In the genomic region with DNA sequence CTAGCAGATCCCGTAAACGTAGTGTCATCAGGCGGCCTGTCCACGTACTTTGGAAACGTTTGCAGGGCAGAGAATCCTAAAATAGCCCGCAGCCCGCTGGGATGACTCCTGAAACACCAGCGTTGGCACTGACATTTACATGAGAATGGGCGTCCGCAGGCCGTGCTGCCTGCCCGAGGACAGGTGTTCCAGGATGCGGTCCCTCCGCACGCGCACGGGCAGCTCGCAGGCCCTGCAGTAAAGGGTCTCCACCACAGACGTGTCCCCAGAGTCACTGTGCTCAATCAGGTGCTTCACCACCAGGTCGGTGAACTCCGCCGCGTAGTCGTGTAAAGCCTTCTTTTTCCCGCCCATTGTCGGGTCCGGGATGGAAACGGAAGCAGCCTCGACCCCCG, we compare ENCODE assay signal across 9 cellular contexts. TPM values are rescaled to one million over a fixed set of nuclear protein-coding genes. Genes with fewer than 3 reads are reported as not detected.
DNase-seq lines count a peak whose midpoint lies in the region; ATAC-seq, FAIRE-seq and TF ChIP-seq lines count a peak whose summit lies in the region.
"Had no signal": no experiment of that assay in that cellular context is flagged by ENCODE, and none has a peak within 500 bp of the region (broad histone marks: within the 10 kb centered on the region; RNA-seq: fewer than 3 reads in every experiment).

No MANE protein-coding gene starts in this region.

- peak overlapping the region; percentile 77 for H3K4me3 Mint-ChIP-seq in activated naive CD8-positive, alpha-beta T cell treated with anti-CD3 and anti-CD28 coated beads, Interleukin-2, amount 10 ng/mL, durations not matched to agents 7 days and 5 days

- H3K4me3 ChIP-seq in thoracic aorta = peak overlapping the region; percentile 83

- no peak for ATAC-seq in activated naive CD8-positive, alpha-beta T cell treated with anti-CD3 and anti-CD28 coated beads, Interleukin-2, amount 10 ng/mL, durations not matched to agents 7 days and 5 days (ENCODE audit: low read depth)
- no peak for ATAC-seq in thoracic aorta (ENCODE audit: insufficient number of reproducible peaks, low FRiP score, low read depth)
- no peak for ATAC-seq in HG02623 (IDR thresholded peaks at IDR 0.05; ENCODE audit: unreplicated experiment)

- POLR2A ChIA-PET in activated naive CD8-positive, alpha-beta T cell treated with anti-CD3 and anti-CD28 coated beads, Interleukin-2, amount 10 ng/mL, durations not matched to agents 7 days and 5 days (lab: Charles Lee) = no interaction called here

- H3K27ac Mint-ChIP-seq in activated naive CD8-positive, alpha-beta T cell treated with anti-CD3 and anti-CD28 coated beads, Interleukin-2, amount 10 ng/mL, durations not matched to agents 7 days and 5 days = peak overlapping the region; percentile 71

- peaks cover 12% of the 10 kb centered on the region for H3K36me3 ChIP-seq in thoracic aorta

- FAIRE-seq in GM19239 (lab: Jason Lieb, UNC) = no peak

- H3K27ac ChIP-seq in thoracic aorta = peak overlapping the region; percentile 25 to 50

- DNase-seq in NCI-H345 (lab: John Stamatoyannopoulos, UW) = peak; percentile 40
- DNase-seq in NCI-H345 treated with DMSO at 0.1 percent for 48 hours (lab: John Stamatoyannopoulos, UW; ENCODE audit: unreplicated experiment) = no peak
- no peak for DNase-seq in activated naive CD8-positive, alpha-beta T cell treated with anti-CD3 and anti-CD28 coated beads, Interleukin-2, amount 10 ng/mL, durations not matched to agents 7 days and 5 days
- DNase-seq in iPS-NIHi11 (ENCODE audit: low spot score) = peak; percentile 58
- no peak for DNase-seq in thoracic aorta (ENCODE audit: low spot score)
- DNase-seq in GM19239 (ENCODE audit: insufficient read length, low spot score) = no peak
- no peak for DNase-seq in stimulated activated naive CD4-positive, alpha-beta T cell (lab: John Stamatoyannopoulos, UW)

- H3K36me3 Mint-ChIP-seq in activated naive CD8-positive, alpha-beta T cell treated with anti-CD3 and anti-CD28 coated beads, Interleukin-2, amount 10 ng/mL, durations not matched to agents 7 days and 5 days = no peaks in the 10 kb centered on the region

- no peaks in the 10 kb centered on the region for H3K9me3 Mint-ChIP-seq in activated naive CD8-positive, alpha-beta T cell treated with anti-CD3 and anti-CD28 coated beads, Interleukin-2, amount 10 ng/mL, durations not matched to agents 7 days and 5 days

- H3K4me1 Mint-ChIP-seq in activated naive CD8-positive, alpha-beta T cell treated with anti-CD3 and anti-CD28 coated beads, Interleukin-2, amount 10 ng/mL, durations not matched to agents 7 days and 5 days = peaks cover 15% of the 10 kb centered on the region

- H3K9me3 ChIP-seq in thoracic aorta = no peaks in the 10 kb centered on the region

- H3K27me3 ChIP-seq in thoracic aorta (replicated peaks; ENCODE audit: insufficient read depth) = no peaks in the 10 kb centered on the region

- peaks cover 7% of the 10 kb centered on the region for H3K27me3 Mint-ChIP-seq in activated naive CD8-positive, alpha-beta T cell treated with anti-CD3 and anti-CD28 coated beads, Interleukin-2, amount 10 ng/mL, durations not matched to agents 7 days and 5 days

- TF ChIP-seq CTCF in thoracic aorta (IDR thresholded peaks at IDR 0.05) = no peak

- H3K4me1 ChIP-seq in thoracic aorta (ENCODE audit: control insufficient read depth in 1 of 2, low read depth in 2 of 2) = peaks cover 9 to 15% of the 10 kb centered on the region in 2 donors

RNA-seq across cellular contexts. Expression of a gene that starts 5.9 kb away (rescaled TPM):
- not detected for total RNA-seq in activated naive CD8-positive, alpha-beta T cell treated with anti-CD3 and anti-CD28 coated beads, Interleukin-2, amount 10 ng/mL, durations not matched to agents 7 days and 5 days
- not detected for total RNA-seq in thoracic aorta
- total RNA-seq: activated CD8-positive, alpha-beta memory T cell treated with anti-CD3 and anti-CD28 coated beads for 36 hours had no signal

RNA-seq across cellular contexts. Expression of a gene that starts 26.2 kb away (rescaled TPM):
- 1 to 10 TPM in 1 of 2 experiments, under 1 TPM in 1; 0.94 to 2.1 TPM for total RNA-seq in activated naive CD8-positive, alpha-beta T cell treated with anti-CD3 and anti-CD28 coated beads, Interleukin-2, amount 10 ng/mL, durations not matched to agents 7 days and 5 days
- total RNA-seq in thoracic aorta = 1 to 10 TPM; 2.6 to 4.6 TPM

RNA-seq across cellular contexts. Expression of a gene that starts 49.9 kb away (rescaled TPM):
- 10 to 100 TPM; 32.0 to 40.6 TPM for total RNA-seq in activated naive CD8-positive, alpha-beta T cell treated with anti-CD3 and anti-CD28 coated beads, Interleukin-2, amount 10 ng/mL, durations not matched to agents 7 days and 5 days
- 10 to 100 TPM; 36.0 to 38.2 TPM for total RNA-seq in thoracic aorta

Comparison
In these comparisons a context has a peak if more than half of its experiments do, and no peak if none do; other contexts are left out.
1. DNase-seq: peak in NCI-H345 (single experiment) and iPS-NIHi11 (single experiment); none in NCI-H345 treated with DMSO at 0.1 percent for 48 hours (single experiment), activated naive CD8-positive, alpha-beta T cell treated with anti-CD3 and anti-CD28 coated beads, Interleukin-2, amount 10 ng/mL, durations not matched to agents 7 days and 5 days (single experiment), thoracic aorta (single experiment), GM19239 (single experiment) and stimulated activated naive CD4-positive, alpha-beta T cell (0 of 6).